Comparison of ENCODE assay signal across 3 cellular contexts in genomic region chr6:166338854-166339253, GRCh38.
A peak's percentile ranks its signal among the peaks of the same experiment; 100 is the strongest.
TF ChIP-seq lines count a peak whose summit lies in the region.

No MANE protein-coding gene starts in this region.

TF ChIP-seq in HepG2, 621 proteins besides CTCF, POLR2A, EP300 and RAD21 (continues in another document):
- TF ChIP-seq RBFOX2 (IDR thresholded peaks at IDR 0.05; ENCODE audit: low read depth, low read length) = peak; percentile 29; the same call in 1 of the 2 replicates
- TF ChIP-seq ZNF660 (CRISPR knock-in tag; IDR thresholded peaks at IDR 0.05; ENCODE audit: borderline replicate concordance, low read depth) = no peak
- no peak for TF ChIP-seq ZNF317 (CRISPR knock-in tag; IDR thresholded peaks at IDR 0.05)
- no peak for TF ChIP-seq PBX2 (CRISPR knock-in tag; IDR thresholded peaks at IDR 0.05)
- 0 out of 2 replicates have a peak, but pooled peaks have one; percentile 13 for TF ChIP-seq ZNF687 (CRISPR knock-in tag; IDR thresholded peaks at IDR 0.05)
- TF ChIP-seq ZNF770 (CRISPR knock-in tag; IDR thresholded peaks at IDR 0.05) = no peak
- TF ChIP-seq IRF1 (CRISPR knock-in tag; IDR thresholded peaks at IDR 0.05; ENCODE audit: low read depth) = no peak
- TF ChIP-seq ZNF614 (CRISPR knock-in tag; IDR thresholded peaks at IDR 0.05; ENCODE audit: borderline replicate concordance) = no peak

TF ChIP-seq in GM12891, 5 proteins besides CTCF, POLR2A, EP300 and RAD21:
- TF ChIP-seq POU2F2 (IDR thresholded peaks at IDR 0.05; ENCODE audit: low read depth, low read length) (no peak), PAX5 (IDR thresholded peaks at IDR 0.05; ENCODE audit: insufficient read depth, low read length, severe bottlenecking) (no peak), POLR2AphosphoS5 (IDR thresholded peaks at IDR 0.05; ENCODE audit: low read depth, low read length) (no peak), TAF1 (IDR thresholded peaks at IDR 0.05; ENCODE audit: low read depth, low read length) (no peak), SPI1 (IDR thresholded peaks at IDR 0.05; ENCODE audit: low read depth, low read length) (no peak)

TF ChIP-seq in K562, 482 proteins besides CTCF, POLR2A, EP300 and RAD21:
- no peak for TF ChIP-seq E2F5 (CRISPR knock-in tag; IDR thresholded peaks at IDR 0.05)
- no peak for TF ChIP-seq EWSR1 (IDR thresholded peaks at IDR 0.05; ENCODE audit: borderline replicate concordance, low read depth, partially characterized antibody)
- no peak for TF ChIP-seq THRA (IDR thresholded peaks at IDR 0.05)
- 0 out of 2 replicates have a peak, but pooled peaks have one; percentile 18 for TF ChIP-seq RBFOX2 (IDR thresholded peaks at IDR 0.05; ENCODE audit: low read depth, low read length)
- TF ChIP-seq ZNF3 (CRISPR knock-in tag; IDR thresholded peaks at IDR 0.05) = no peak
- TF ChIP-seq DDX20 (tag; IDR thresholded peaks at IDR 0.05; ENCODE audit: low read depth) = no peak
- TF ChIP-seq MLLT1 (IDR thresholded peaks at IDR 0.05) = no peak
- TF ChIP-seq ZNF165 (CRISPR knock-in tag; IDR thresholded peaks at IDR 0.05; ENCODE audit: borderline replicate concordance) = no peak
- no peak for TF ChIP-seq ILK (tag; IDR thresholded peaks at IDR 0.05; ENCODE audit: borderline replicate concordance, low read depth)
